ENCODE assay signal across 16 cellular contexts in genomic region chr16:73730496-73731090, GRCh38.
DNase-seq lines count a peak whose midpoint lies in the region; ATAC-seq, FAIRE-seq and TF ChIP-seq lines count a peak whose summit lies in the region.
"Had no signal": no experiment of that assay in that cellular context is flagged by ENCODE, and none has a peak within 500 bp of the region (broad histone marks: within the 10 kb centered on the region; RNA-seq: fewer than 3 reads in every experiment).

No MANE protein-coding gene starts in this region.

- H3K9me3 ChIP-seq in A673 (ENCODE audit: low read depth, low read length, poor library complexity, severe bottlenecking) (no peaks in the 10 kb centered on the region), esophagus muscularis mucosa (peaks cover 0 to 2% (median 0%) of the 10 kb centered on the region in 4 donors), HepG2 (ENCODE audit: low read length) (peaks cover 4% of the 10 kb centered on the region; the same call in 1 of the 2 replicates)
- H3K9me3 ChIP-seq: Caco-2, HAP-1 had no signal

- in situ Hi-C loops in SK-MEL-5 (cut with HindIII; ENCODE audit: low pct_unique_long_range_greater_than_20kb, low sequenced_read_pairs) (no loop called here), HepG2 (cut with HindIII; ENCODE audit: extremely low pct_ligation_motif_present, low pct_unique_long_range_greater_than_20kb) (no loop called here)

- CTCF ChIA-PET in A673 (lab: Charles Lee) = no interaction called here
- CTCF ChIA-PET in HepG2 (lab: Yijun Ruan, JAX; ENCODE audit: low intra/inter-chr PET ratio, low total read pairs) = no interaction called here

- no peaks in the 10 kb centered on the region for H3K79me2 ChIP-seq in HepG2 (ENCODE audit: insufficient read depth, low read length)

- no peak overlapping the region for H2AFZ ChIP-seq in HepG2 (ENCODE audit: low read length)

- 92% methylated on average over 15 of the region's 15 CpGs for WGBS in esophagus muscularis mucosa
- 39% methylated on average over 15 of the region's 15 CpGs for WGBS in HepG2 (ENCODE audit: low lambda C conversion rate)

- H4K20me1 ChIP-seq in HepG2 (ENCODE audit: insufficient read depth, low read length) = no peaks in the 10 kb centered on the region

- BruUV-seq in A673 (replicated peaks; lab: Mats Ljungman, UMichigan) = no TSS peak
- BruUV-seq in HepG2 (replicated peaks; lab: Mats Ljungman, UMichigan) = no TSS peak

- TF ChIP-seq RAD21 in HepG2 (CRISPR knock-in tag; IDR thresholded peaks at IDR 0.05) = no peak

- H3K27me3 ChIP-seq in A673 (replicated peaks; ENCODE audit: insufficient read depth, low read depth, low read length, poor library complexity) (peaks cover 6% of the 10 kb centered on the region), esophagus muscularis mucosa (peaks cover 0 to 5% (median 0%) of the 10 kb centered on the region in 4 donors), HepG2 (ENCODE audit: control insufficient read depth in 1 of 2, insufficient read depth in 2 of 2, low read length in 2 of 2) (no peaks in the 10 kb centered on the region)

- no peak overlapping the region for H3K4me3 ChIP-seq in A673 (ENCODE audit: low read depth, low read length, poor library complexity, severe bottlenecking)
- no peak overlapping the region for H3K4me3 ChIP-seq in LNCaP clone FGC (ENCODE audit: low read depth, low read length)
- no peak overlapping the region for H3K4me3 ChIP-seq in esophagus muscularis mucosa
- no peak overlapping the region for H3K4me3 ChIP-seq in HepG2 (replicated peaks in 1 of 3; ENCODE audit: insufficient read depth in 1 of 3, low read depth in 2 of 3, low read length in 3 of 3)
- H3K4me3 ChIP-seq: A549, HAP-1 had no signal

- no peak for TF ChIP-seq POLR2A in esophagus muscularis mucosa (IDR thresholded peaks at IDR 0.05; ENCODE audit: low read depth)
- TF ChIP-seq POLR2A in HepG2 (IDR thresholded peaks at IDR 0.05; ENCODE audit: insufficient read depth in 1 of 2, low read depth in 2 of 2, low read length in 2 of 2) = no peak

- DNase-seq in A673 (ENCODE audit: low spot score) (peak; percentile 63), LNCaP clone FGC (ENCODE audit: low read depth) (no peak), SK-MEL-5 (ENCODE audit: low read depth, low spot score) (peak; percentile 56), esophagus muscularis mucosa (ENCODE audit: extremely low spot score) (peak; percentile 89), HepG2 (ENCODE audit: low spot score) (no peak), SK-N-DZ (ENCODE audit: low spot score) (no peak)
- DNase-seq: Caco-2; CD8-positive, alpha-beta memory T cell; DMS53; GF-D8; GOT3 had no signal

- no peaks in the 10 kb centered on the region for H3K4me1 ChIP-seq in A673 (ENCODE audit: insufficient read depth, low read length, poor library complexity, severe bottlenecking)
- no peaks in the 10 kb centered on the region for H3K4me1 ChIP-seq in esophagus muscularis mucosa
- H3K4me1 ChIP-seq in HepG2 (ENCODE audit: insufficient read depth, low read length) = peaks cover 15% of the 10 kb centered on the region
- H3K4me1 ChIP-seq: A549, Caco-2, HAP-1 had no signal

- H3K36me3 ChIP-seq in A673 (ENCODE audit: insufficient read depth, low read length, poor library complexity, severe bottlenecking) (no peaks in the 10 kb centered on the region), esophagus muscularis mucosa (no peaks in the 10 kb centered on the region), HepG2 (replicated peaks in 1 of 2; ENCODE audit: control insufficient read depth in 1 of 2, insufficient read depth in 2 of 2, low read length in 2 of 2) (no peaks in the 10 kb centered on the region)
- H3K36me3 ChIP-seq: HAP-1 had no signal

- TF ChIP-seq CTCF in A673 (conservative IDR thresholded peaks at IDR 0.05; ENCODE audit: low read depth, low read length) (no peak), LNCaP clone FGC (IDR thresholded peaks at IDR 0.05; ENCODE audit: control insufficient read depth, extremely low read depth, insufficient read depth) (peak; percentile 65), esophagus muscularis mucosa (IDR thresholded peaks at IDR 0.05) (no peak), HepG2 (CRISPR knock-in tag; IDR thresholded peaks at IDR 0.05) (no peak)

- ATAC-seq in HG03342 (IDR thresholded peaks at IDR 0.05; ENCODE audit: unreplicated experiment) (no peak), HepG2 (no peak)
- ATAC-seq: A549 had no signal

- FAIRE-seq in HepG2 (lab: Jason Lieb, UNC) = no peak
- FAIRE-seq: A549, GM19239, HTR-8/SVneo had no signal

- intact Hi-C loops in A673 (cut with micrococcal nuclease; ENCODE audit: unreplicated experiment) = no loop called here
- intact Hi-C loops in esophagus muscularis mucosa (cut with DNase I) = no loop called here
- intact Hi-C loops in HepG2 (cut with micrococcal nuclease; ENCODE audit: unreplicated experiment) = no loop called here

- no peak overlapping the region for H3K4me2 ChIP-seq in HepG2 (ENCODE audit: low read depth, low read length)
- H3K4me2 ChIP-seq: A549 had no signal

- POLR2A ChIA-PET in A673 (lab: Charles Lee; ENCODE audit: low non-redundant PET) (no interaction called here), HepG2 (lab: Yijun Ruan, JAX) (no interaction called here)

- H3K27ac ChIP-seq in A673 (ENCODE audit: low read depth, low read length, poor library complexity, severe bottlenecking) (no peak overlapping the region), esophagus muscularis mucosa (replicated peaks in 1 of 4) (no peak overlapping the region), HepG2 (ENCODE audit: extremely low read length, insufficient read depth, low read length) (no peak overlapping the region)
- H3K27ac ChIP-seq: A549 had no signal

- H3K9ac ChIP-seq in HepG2 (ENCODE audit: insufficient read depth, low read depth, low read length) = no peak overlapping the region

- TF ChIP-seq EP300 in esophagus muscularis mucosa (IDR thresholded peaks at IDR 0.05) (no peak), HepG2 (IDR thresholded peaks at IDR 0.05; ENCODE audit: low read depth in 2 of 2, low read length in 2 of 2) (no peak), HepG2 (CRISPR knock-in tag; IDR thresholded peaks at IDR 0.05; ENCODE audit: borderline replicate concordance) (no peak)

TF ChIP-seq in HepG2, 621 proteins besides CTCF, POLR2A, EP300 and RAD21:
- TF ChIP-seq XRCC5 (optimal IDR thresholded peaks at IDR 0.05; ENCODE audit: low read length) = no peak
- TF ChIP-seq ZNF879 (CRISPR knock-in tag; IDR thresholded peaks at IDR 0.05) = no peak

Comparison
In these comparisons a context has a peak if more than half of its experiments do, and no peak if none do; other contexts are left out.
1. DNase-seq: peak in A673 (single experiment), SK-MEL-5 (single experiment) and esophagus muscularis mucosa (single experiment); none in LNCaP clone FGC (single experiment), HepG2 (single experiment) and SK-N-DZ (single experiment).